ENCODE assay signal across 13 cellular contexts in the genomic region with DNA sequence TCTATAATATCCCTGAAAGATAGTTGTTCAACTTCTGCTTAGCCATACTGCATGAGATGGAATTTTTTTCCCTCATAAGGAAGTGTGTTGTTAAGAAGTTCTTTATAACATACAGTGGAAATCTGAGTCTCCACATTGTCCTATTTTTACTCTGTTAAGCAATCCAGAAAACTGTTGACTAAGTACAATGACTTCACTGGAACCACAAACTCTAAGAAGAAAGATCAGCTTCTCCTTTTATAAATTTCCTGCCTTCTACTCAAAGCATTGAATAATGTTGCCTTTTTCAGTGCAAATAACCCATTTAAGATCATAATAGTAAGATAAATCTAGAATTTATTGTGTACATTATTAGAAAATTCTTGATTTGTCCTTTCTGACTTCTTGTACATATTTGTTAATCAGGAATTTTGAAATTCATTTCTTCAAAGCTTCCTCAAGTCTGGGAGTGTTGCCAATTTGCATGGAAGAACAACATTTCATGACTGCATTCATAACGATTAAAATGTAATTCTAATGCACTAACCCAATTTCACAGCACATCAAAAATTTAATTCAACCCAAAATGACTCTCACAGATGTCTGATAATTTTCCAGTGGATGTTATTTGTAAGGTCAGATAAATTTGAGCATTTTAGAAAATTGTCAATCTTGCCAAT. TPM values are rescaled to one million over a fixed set of nuclear protein-coding genes. Genes with fewer than 3 reads are reported as not detected.
DNase-seq lines count a peak whose midpoint lies in the region; ATAC-seq and TF ChIP-seq lines count a peak whose summit lies in the region.
"Had no signal": no experiment of that assay in that cellular context is flagged by ENCODE, and none has a peak within 500 bp of the region (broad histone marks: within the 10 kb centered on the region; RNA-seq: fewer than 3 reads in every experiment).

No MANE protein-coding gene starts in this region.

- H3K27ac ChIP-seq in endodermal cell (ENCODE audit: low read depth, low read length): no peak overlapping the region

- DNase-seq in AG09319 (ENCODE audit: extremely low read depth, low read depth) (peak; percentile 44), NCI-H446 (lab: John Stamatoyannopoulos, UW) (peak; percentile 21 to 48), dedifferentiated amniotic fluid mesenchymal stem cell (ENCODE audit: extremely low spot score) (peak; percentile 74), middle frontal gyrus (ENCODE audit: extremely low spot score, low spot score) (peak; percentile 16), endodermal cell (no peak), Calu3 (no peak)
- DNase-seq: CD8-positive, alpha-beta T cell; effector memory CD4-positive, alpha-beta T cell; left colon; NCI-H510A treated with DMSO at 0.1 percent for 48 hours; T-helper 17 cell had no signal

- H3K9me3 Mint-ChIP-seq in endodermal cell (no peaks in the 10 kb centered on the region), Calu3 (ENCODE audit: low read depth, unreplicated experiment) (no peaks in the 10 kb centered on the region)
- H3K9me3 Mint-ChIP-seq: CD8-positive, alpha-beta T cell had no signal

- no peak overlapping the region for H3K4me3 ChIP-seq in endodermal cell (ENCODE audit: low read length)

- H3K27me3 Mint-ChIP-seq in endodermal cell (ENCODE audit: insufficient read depth) (no peaks in the 10 kb centered on the region), Calu3 (ENCODE audit: unreplicated experiment) (no peaks in the 10 kb centered on the region)

- ATAC-seq in GM18858 (IDR thresholded peaks at IDR 0.05; ENCODE audit: unreplicated experiment) (no peak), GM21723 (IDR thresholded peaks at IDR 0.05; ENCODE audit: unreplicated experiment) (no peak)
- ATAC-seq: CD8-positive, alpha-beta T cell; left colon; T-helper 17 cell had no signal

- H3K36me3 ChIP-seq in endodermal cell (ENCODE audit: control insufficient read depth, insufficient read depth, low read length): no peaks in the 10 kb centered on the region

- H3K9ac ChIP-seq in endodermal cell (ENCODE audit: extremely low read depth, low read length, poor library complexity, severe bottlenecking): no peak overlapping the region

- no peaks in the 10 kb centered on the region for H3K4me1 Mint-ChIP-seq in endodermal cell
- H3K4me1 Mint-ChIP-seq in Calu3 (ENCODE audit: low read depth, unreplicated experiment): no peaks in the 10 kb centered on the region
- H3K4me1 Mint-ChIP-seq: T-helper 17 cell had no signal

- intact Hi-C loops in Calu3 (cut with micrococcal nuclease; ENCODE audit: unreplicated experiment): no loop called here

- no TSS peak for BruUV-seq in Calu3 (replicated peaks; lab: Mats Ljungman, UMichigan)

- H3K4me1 ChIP-seq in endodermal cell (ENCODE audit: control insufficient read depth, insufficient read depth, low read length): no peaks in the 10 kb centered on the region

- TF ChIP-seq CTCF in AG09319 (IDR thresholded peaks at IDR 0.05; ENCODE audit: low read depth, low read length) (no peak), endodermal cell (conservative IDR thresholded peaks at IDR 0.05) (no peak), Calu3 (IDR thresholded peaks at IDR 0.05; ENCODE audit: unreplicated experiment) (no peak)

- 81% methylated on average over 1 of the region's 1 CpG; no CpG with 5 or more reads in 1 of the 2 experiments for WGBS in endodermal cell (ENCODE audit: insufficient coverage in 1 of 2, insufficient read length in 1 of 2), 2 experiments

- H3K27ac Mint-ChIP-seq in endodermal cell (no peak overlapping the region), Calu3 (ENCODE audit: unreplicated experiment) (no peak overlapping the region)
- H3K27ac Mint-ChIP-seq: CD8-positive, alpha-beta T cell; T-helper 17 cell had no signal

- no peaks in the 10 kb centered on the region for H3K36me3 Mint-ChIP-seq in endodermal cell (ENCODE audit: low read depth)
- no peaks in the 10 kb centered on the region for H3K36me3 Mint-ChIP-seq in Calu3 (ENCODE audit: insufficient read depth, unreplicated experiment)
- H3K36me3 Mint-ChIP-seq: CD8-positive, alpha-beta T cell had no signal

- CTCF ChIA-PET in Calu3 (lab: Charles Lee): no interaction called here

- H3K4me3 Mint-ChIP-seq in endodermal cell (no peak overlapping the region), Calu3 (ENCODE audit: low read depth, unreplicated experiment) (no peak overlapping the region)
- H3K4me3 Mint-ChIP-seq: CD8-positive, alpha-beta T cell; T-helper 17 cell had no signal

- H3K27me3 ChIP-seq in endodermal cell (ENCODE audit: control insufficient read depth, insufficient read depth, low read length, poor library complexity, severe bottlenecking): no peaks in the 10 kb centered on the region

- no peaks in the 10 kb centered on the region for H3K9me3 ChIP-seq in endodermal cell (ENCODE audit: control insufficient read depth, low read length)

RNA-seq across cellular contexts. Expression of gene ANKEF1, which starts 45.6 kb away (rescaled TPM):
- total RNA-seq in endodermal cell (10 to 100 TPM in 1 of 2 donors, 1 to 10 TPM in 1; 8.8 to 13.1 TPM), Calu3 (2022) (9.0 and 11.0 TPM in 2 replicates)
- polyA plus RNA-seq in endodermal cell (2013, experiment 1 of 2): 4.0 TPM
- polyA plus RNA-seq in endodermal cell (2013, experiment 2 of 2): 3.1 TPM

Comparison
In these comparisons a context has a peak if more than half of its experiments do, and no peak if none do; other contexts are left out.
1. DNase-seq: peak in AG09319 (single experiment), NCI-H446 (2 of 2), dedifferentiated amniotic fluid mesenchymal stem cell (single experiment) and middle frontal gyrus (single experiment); none in endodermal cell (single experiment) and Calu3 (single experiment).